Comparison of ENCODE assay signal across 8 cellular contexts in genomic region chr7:26375604-26376207, GRCh38.
DNase-seq lines count a peak whose midpoint lies in the region; ATAC-seq lines count a peak whose summit lies in the region.

No MANE protein-coding gene starts in this region.

- H3K4me3 Mint-ChIP-seq in activated naive CD4-positive, alpha-beta T cell treated with anti-CD3 and anti-CD28 coated beads for 36 hours, result peak overlapping the region; percentile 68
- peak overlapping the region; percentile 69 for H3K4me3 Mint-ChIP-seq in activated CD8-positive, alpha-beta T cell treated with anti-CD3 and anti-CD28 coated beads, Interleukin-2, amount 10 ng/mL, durations not matched to agents 7 days and 5 days

- 5 to 7% methylated on average over 15 to 16 of the region's 23 CpGs for WGBS in mesodermal cell (ENCODE audit: insufficient coverage in 2 of 2), 2 experiments

- intact Hi-C loops in activated naive CD4-positive, alpha-beta T cell treated with anti-CD3 and anti-CD28 coated beads for 36 hours (cut with micrococcal nuclease), result loop anchor here (2.0 to 5.0 kb wide), 3 partner anchors 175 to 785 kb away; partner anchors contain the start of genes CBX3, HNRNPA2B1 and SKAP2

- CTCF ChIA-PET in activated naive CD4-positive, alpha-beta T cell treated with anti-CD3 and anti-CD28 coated beads for 36 hours (lab: Charles Lee), result interaction anchor here (0.6 to 1.5 kb wide), 8 partner anchors 16 to 785 kb away, joined by 3 to 5 read pairs (median 3); no protein-coding TSS in a partner anchor
- CTCF ChIA-PET in activated CD8-positive, alpha-beta T cell treated with anti-CD3 and anti-CD28 coated beads, Interleukin-2, amount 10 ng/mL, durations not matched to agents 7 days and 5 days (lab: Charles Lee), result interaction anchor here (1.4 to 3.3 kb wide), 5 partner anchors 10 to 483 kb away, joined by 4 to 23 read pairs (median 11); no protein-coding TSS in a partner anchor

- peaks cover 32% of the 10 kb centered on the region for H3K27me3 Mint-ChIP-seq in activated naive CD4-positive, alpha-beta T cell treated with anti-CD3 and anti-CD28 coated beads for 36 hours (ENCODE audit: low read depth)
- peaks cover 21% of the 10 kb centered on the region for H3K27me3 Mint-ChIP-seq in activated CD8-positive, alpha-beta T cell treated with anti-CD3 and anti-CD28 coated beads, Interleukin-2, amount 10 ng/mL, durations not matched to agents 7 days and 5 days (ENCODE audit: low read depth)

- H3K27ac ChIP-seq in mesodermal cell (ENCODE audit: low read depth, low read length, severe bottlenecking), result peak overlapping the region; percentile 11

- ATAC-seq in HG03439 (IDR thresholded peaks at IDR 0.05; ENCODE audit: unreplicated experiment) (peak; percentile 26), GM21528 (IDR thresholded peaks at IDR 0.05; ENCODE audit: low FRiP score, unreplicated experiment) (no peak), GM19324 (IDR thresholded peaks at IDR 0.05; ENCODE audit: low FRiP score, unreplicated experiment) (no peak)
- peak; percentile 13 for ATAC-seq in activated CD8-positive, alpha-beta T cell treated with anti-CD3 and anti-CD28 coated beads, Interleukin-2, amount 10 ng/mL, durations not matched to agents 7 days and 5 days

- no peaks in the 10 kb centered on the region for H3K9me3 Mint-ChIP-seq in activated naive CD4-positive, alpha-beta T cell treated with anti-CD3 and anti-CD28 coated beads for 36 hours
- H3K9me3 Mint-ChIP-seq in activated CD8-positive, alpha-beta T cell treated with anti-CD3 and anti-CD28 coated beads, Interleukin-2, amount 10 ng/mL, durations not matched to agents 7 days and 5 days (ENCODE audit: insufficient read depth), result no peaks in the 10 kb centered on the region

- no peak overlapping the region for H3K27ac Mint-ChIP-seq in activated naive CD4-positive, alpha-beta T cell treated with anti-CD3 and anti-CD28 coated beads for 36 hours
- no peak overlapping the region for H3K27ac Mint-ChIP-seq in activated CD8-positive, alpha-beta T cell treated with anti-CD3 and anti-CD28 coated beads, Interleukin-2, amount 10 ng/mL, durations not matched to agents 7 days and 5 days

- H3K9me3 ChIP-seq in mesodermal cell (ENCODE audit: control insufficient read depth, low read length), result no peaks in the 10 kb centered on the region

- peaks cover 6% of the 10 kb centered on the region for H3K36me3 Mint-ChIP-seq in activated naive CD4-positive, alpha-beta T cell treated with anti-CD3 and anti-CD28 coated beads for 36 hours (ENCODE audit: low read depth)
- peaks cover 24% of the 10 kb centered on the region for H3K36me3 Mint-ChIP-seq in activated CD8-positive, alpha-beta T cell treated with anti-CD3 and anti-CD28 coated beads, Interleukin-2, amount 10 ng/mL, durations not matched to agents 7 days and 5 days (ENCODE audit: low read depth)

- POLR2A ChIA-PET in activated CD8-positive, alpha-beta T cell treated with anti-CD3 and anti-CD28 coated beads, Interleukin-2, amount 10 ng/mL, durations not matched to agents 7 days and 5 days (lab: Charles Lee), result no interaction called here

- no peaks in the 10 kb centered on the region for H3K4me1 Mint-ChIP-seq in activated naive CD4-positive, alpha-beta T cell treated with anti-CD3 and anti-CD28 coated beads for 36 hours (ENCODE audit: low read depth)
- H3K4me1 Mint-ChIP-seq in activated CD8-positive, alpha-beta T cell treated with anti-CD3 and anti-CD28 coated beads, Interleukin-2, amount 10 ng/mL, durations not matched to agents 7 days and 5 days (ENCODE audit: low read depth), result peaks cover 10% of the 10 kb centered on the region

- H3K36me3 ChIP-seq in mesodermal cell (ENCODE audit: control insufficient read depth, insufficient read depth, low read length), result no peaks in the 10 kb centered on the region

- H3K4me3 ChIP-seq in mesodermal cell (ENCODE audit: extremely low read depth, insufficient read depth, low read length, poor library complexity, severe bottlenecking), result peak overlapping the region; percentile 57

- peak; percentile 40 for DNase-seq in activated naive CD4-positive, alpha-beta T cell treated with anti-CD3 and anti-CD28 coated beads for 36 hours
- no peak for DNase-seq in activated naive CD4-positive, alpha-beta T cell (lab: John Stamatoyannopoulos, UW)
- DNase-seq in activated CD8-positive, alpha-beta T cell treated with anti-CD3 and anti-CD28 coated beads, Interleukin-2, amount 10 ng/mL, durations not matched to agents 7 days and 5 days, result no peak
- DNase-seq in 8988T, result no peak

- no peaks in the 10 kb centered on the region for H3K4me1 ChIP-seq in mesodermal cell (ENCODE audit: control insufficient read depth, insufficient read depth, low read length, poor library complexity, severe bottlenecking)

Comparison
In these comparisons a context has a peak if more than half of its experiments do, and no peak if none do; other contexts are left out.
1. ATAC-seq: peak in HG03439 (single experiment) and activated CD8-positive, alpha-beta T cell treated with anti-CD3 and anti-CD28 coated beads, Interleukin-2, amount 10 ng/mL, durations not matched to agents 7 days and 5 days (single experiment); none in GM21528 (single experiment) and GM19324 (single experiment).